In genomic region chr19:12943437-12944044, GRCh38 we compare ENCODE assay signal across 14 cellular contexts. TPM values are rescaled to one million over a fixed set of nuclear protein-coding genes. Genes with fewer than 3 reads are reported as not detected.
DNase-seq lines count a peak whose midpoint lies in the region; ATAC-seq, FAIRE-seq and TF ChIP-seq lines count a peak whose summit lies in the region.
"Had no signal": no experiment of that assay in that cellular context is flagged by ENCODE, and none has a peak within 500 bp of the region (broad histone marks: within the 10 kb centered on the region; RNA-seq: fewer than 3 reads in every experiment).

No MANE protein-coding gene starts in this region.

- peak overlapping the region; percentile 61 to 76 for H3K27ac Mint-ChIP-seq in T-cell

- H3K4me3 ChIP-seq in HepG2 (replicated peaks in 1 of 3; ENCODE audit: insufficient read depth in 1 of 3, low read depth in 2 of 3, low read length in 3 of 3), result no peak overlapping the region
- no peak overlapping the region for H3K4me3 ChIP-seq in right lobe of liver
- H3K4me3 ChIP-seq in gastroesophageal sphincter, result no peak overlapping the region
- H3K4me3 ChIP-seq in thyroid gland (replicated peaks in 1 of 3), result no peak overlapping the region
- no peak overlapping the region for H3K4me3 ChIP-seq in foreskin fibroblast (ENCODE audit: low read depth in 1 of 2, low read length in 2 of 2)
- H3K4me3 ChIP-seq: gastrocnemius medialis, tibial artery had no signal

- H3K27me3 ChIP-seq in HepG2 (ENCODE audit: control insufficient read depth in 1 of 2, insufficient read depth in 2 of 2, low read length in 2 of 2), result peaks cover 0 to 5% of the 10 kb centered on the region in 2 experiments; a peak in 1 of 5 replicates
- no peaks in the 10 kb centered on the region for H3K27me3 ChIP-seq in right lobe of liver
- no peaks in the 10 kb centered on the region for H3K27me3 ChIP-seq in gastroesophageal sphincter
- no peaks in the 10 kb centered on the region for H3K27me3 ChIP-seq in thyroid gland
- H3K27me3 ChIP-seq: gastrocnemius medialis, tibial artery had no signal

- no peak for TF ChIP-seq RAD21 in HepG2 (CRISPR knock-in tag; IDR thresholded peaks at IDR 0.05)

- POLR2A ChIA-PET in HepG2 (lab: Yijun Ruan, JAX) (no interaction called here), T-cell (lab: Charles Lee) (no interaction called here)

- no peak overlapping the region for H3K4me2 ChIP-seq in HepG2 (ENCODE audit: low read depth, low read length)

- no peak for ATAC-seq in HepG2
- no peak for ATAC-seq in right lobe of liver
- ATAC-seq in T-cell (replicated peaks in 1 of 4), result no peak
- no peak for ATAC-seq in gastroesophageal sphincter
- ATAC-seq in GM18498 (IDR thresholded peaks at IDR 0.05; ENCODE audit: unreplicated experiment), result no peak
- ATAC-seq: gastrocnemius medialis had no signal

- BruUV-seq in HepG2 (replicated peaks; lab: Mats Ljungman, UMichigan), result no TSS peak

- H3K27ac ChIP-seq in HepG2 (ENCODE audit: extremely low read length, insufficient read depth, low read length) (no peak overlapping the region), right lobe of liver (no peak overlapping the region), gastroesophageal sphincter (peak overlapping the region in 3 of 4 donors; percentile 42 to 97 (median 43)), thyroid gland (peak overlapping the region in 2 of 3 donors; percentile 43 to 48)

- peaks cover 13% of the 10 kb centered on the region for H4K20me1 ChIP-seq in HepG2 (ENCODE audit: insufficient read depth, low read length)

- H3K36me3 ChIP-seq in HepG2 (replicated peaks in 1 of 2; ENCODE audit: control insufficient read depth in 1 of 2, insufficient read depth in 2 of 2, low read length in 2 of 2) (peaks cover 21 to 53% of the 10 kb centered on the region in 2 experiments), right lobe of liver (peaks cover 7 to 67% (median 45%) of the 10 kb centered on the region in 4 donors), gastroesophageal sphincter (peaks cover 0 to 64% of the 10 kb centered on the region in 2 donors), thyroid gland (peaks cover 58 to 70% of the 10 kb centered on the region in 2 donors)

- peaks cover 50% of the 10 kb centered on the region for H3K79me2 ChIP-seq in HepG2 (ENCODE audit: insufficient read depth, low read length)

- in situ Hi-C loops in HepG2 (cut with HindIII; ENCODE audit: extremely low pct_ligation_motif_present, low pct_unique_long_range_greater_than_20kb), result no loop called here

- H3K9me3 ChIP-seq in HepG2 (ENCODE audit: low read length) (no peaks in the 10 kb centered on the region), right lobe of liver (no peaks in the 10 kb centered on the region), gastroesophageal sphincter (no peaks in the 10 kb centered on the region), thyroid gland (no peaks in the 10 kb centered on the region)
- H3K9me3 ChIP-seq: gastrocnemius medialis, tibial artery had no signal

- no peak overlapping the region for H3K9ac ChIP-seq in HepG2 (ENCODE audit: insufficient read depth, low read depth, low read length)

- TF ChIP-seq POLR2A in HepG2 (IDR thresholded peaks at IDR 0.05; ENCODE audit: insufficient read depth in 1 of 2, low read depth in 2 of 2, low read length in 2 of 2) (0 out of 4 replicates have a peak, but pooled peaks of 1 of the 2 experiments have one; percentile 33), right lobe of liver (IDR thresholded peaks at IDR 0.05) (no peak), gastroesophageal sphincter (IDR thresholded peaks at IDR 0.05) (no peak), thyroid gland (IDR thresholded peaks at IDR 0.05) (no peak)

- TF ChIP-seq CTCF in HepG2 (CRISPR knock-in tag; IDR thresholded peaks at IDR 0.05), result no peak
- no peak for TF ChIP-seq CTCF in right lobe of liver (IDR thresholded peaks at IDR 0.05)
- no peak for TF ChIP-seq CTCF in gastroesophageal sphincter (IDR thresholded peaks at IDR 0.05)
- TF ChIP-seq CTCF in thyroid gland (IDR thresholded peaks at IDR 0.05), result no peak
- no peak for TF ChIP-seq CTCF in foreskin fibroblast (IDR thresholded peaks at IDR 0.05; ENCODE audit: low read depth, low read length)

- H3K36me3 Mint-ChIP-seq in T-cell, result peaks cover 46% of the 10 kb centered on the region

- H3K4me1 ChIP-seq in HepG2 (ENCODE audit: insufficient read depth, low read length) (peaks cover 52% of the 10 kb centered on the region), right lobe of liver (peaks cover 0 to 45% (median 15%) of the 10 kb centered on the region in 4 donors), gastroesophageal sphincter (peaks cover 0 to 89% (median 30%) of the 10 kb centered on the region in 3 donors), thyroid gland (peaks cover 45 to 66% of the 10 kb centered on the region in 2 donors)

- no peak for DNase-seq in HepG2 (ENCODE audit: low spot score)
- DNase-seq in right lobe of liver, result no peak
- no peak for DNase-seq in T-cell
- no peak for DNase-seq in thyroid gland
- DNase-seq in foreskin fibroblast, result no peak
- DNase-seq in stimulated activated CD4-positive, alpha-beta T cell treated with anti-CD3 and anti-CD28 coated beads, Interleukin-2, amount 100 ng/mL, for 48 hours, result no peak
- DNase-seq: activated CD4-positive, alpha-beta T cell treated with anti-CD3 and anti-CD28 coated beads for 4 hours; gastrocnemius medialis; GOT3; tibial artery had no signal

- 94% methylated on average over 18 of the region's 18 CpGs for WGBS in HepG2 (ENCODE audit: low lambda C conversion rate)
- 82% methylated on average over 16 of the region's 18 CpGs for WGBS in right lobe of liver (ENCODE audit: insufficient coverage, low coverage, low lambda C conversion rate, missing lambda C conversion rate)
- 79 to 80% methylated on average over 11 to 12 of the region's 18 CpGs for WGBS in gastroesophageal sphincter (ENCODE audit: low coverage in 1 of 2), 2 donors
- 81 to 84% methylated on average over 18 of the region's 18 CpGs for WGBS in thyroid gland, 2 donors

- H3K9me3 Mint-ChIP-seq in T-cell, result no peaks in the 10 kb centered on the region

- peaks cover 62 to 70% (median 68%) of the 10 kb centered on the region in 3 donors for H3K4me1 Mint-ChIP-seq in T-cell

- intact Hi-C loops in HepG2 (cut with micrococcal nuclease; ENCODE audit: unreplicated experiment) (no loop called here), right lobe of liver (cut with DNase I) (no loop called here), thyroid gland (cut with DNase I) (no loop called here)

- TF ChIP-seq EP300 in HepG2 (IDR thresholded peaks at IDR 0.05; ENCODE audit: low read depth in 2 of 2, low read length in 2 of 2), result no peak
- TF ChIP-seq EP300 in HepG2 (CRISPR knock-in tag; IDR thresholded peaks at IDR 0.05; ENCODE audit: borderline replicate concordance), result no peak
- no peak for TF ChIP-seq EP300 in gastroesophageal sphincter (IDR thresholded peaks at IDR 0.05)

- H3K4me3 Mint-ChIP-seq in T-cell, result peak overlapping the region in 2 of 3 donors; percentile 29 to 32

- CTCF ChIA-PET in HepG2 (lab: Yijun Ruan, JAX; ENCODE audit: low intra/inter-chr PET ratio, low total read pairs), result no interaction called here
- CTCF ChIA-PET in T-cell (lab: Charles Lee), result interaction anchor here (0.6 to 0.7 kb wide), 3 partner anchors 18 to 262 kb away, joined by 4 to 9 read pairs (median 6); partner anchors contain the start of gene SYCE2 (in 1 of the 2)

- H3K27me3 Mint-ChIP-seq in T-cell, result no peaks in the 10 kb centered on the region

- FAIRE-seq in HepG2 (lab: Jason Lieb, UNC), result no peak
- FAIRE-seq: bronchial epithelial cell had no signal

- H2AFZ ChIP-seq in HepG2 (ENCODE audit: low read length), result no peak overlapping the region

RNA-seq across cellular contexts. Expression of gene RAD23A, which starts 2.1 kb away (rescaled TPM):
- total RNA-seq in HepG2 (2016; rRNA removed; fragmentation: Illumina TruSeq; extraction: Trizol) (34.6 and 42.5 TPM in 2 replicates), right lobe of liver (10 to 100 TPM; 37.8 to 69.0 (median 52.9) TPM), T-cell (100 to 1,000 TPM in 3 of 5 donors, 10 to 100 TPM in 2; 82.0 to 116 (median 104) TPM), gastroesophageal sphincter (100 to 1,000 TPM; 133 to 219 (median 158) TPM), thyroid gland (100 to 1,000 TPM in 2 of 4 donors, 10 to 100 TPM in 2; 72.0 to 128 (median 101) TPM)
- total RNA-seq in HepG2 (2016; cell fraction: cytosol; rRNA removed; fragmentation: Illumina TruSeq; extraction: Trizol; ENCODE audit: low read depth), result 64.7 and 77.4 TPM in 2 replicates
- 29.6 and 43.3 TPM in 2 replicates for total RNA-seq in HepG2 (2016; cell fraction: insoluble cytoplasmic fraction; rRNA removed; fragmentation: Illumina TruSeq; extraction: Trizol)
- 95.2 and 117 TPM in 2 replicates for total RNA-seq in HepG2 (2016; cell fraction: membrane; rRNA removed; fragmentation: Illumina TruSeq; extraction: Trizol)
- 27.5 and 30.5 TPM in 2 replicates for total RNA-seq in HepG2 (2016; cell fraction: nucleus; rRNA removed; fragmentation: Illumina TruSeq; extraction: Trizol)
- polyA plus RNA-seq in HepG2 (2011; rRNA removed), result 50.3 and 54.2 TPM in 2 replicates
- 51.8 and 73.5 TPM in 2 replicates for polyA plus RNA-seq in HepG2 (2011; cell fraction: cytosol; rRNA removed)
- 80.8 and 87.8 TPM in 2 replicates for polyA plus RNA-seq in HepG2 (2011; cell fraction: nucleus; rRNA removed)
- polyA plus RNA-seq in HepG2 (2012), result 95.7 and 105 TPM in 2 replicates
- 137 and 157 TPM in 2 replicates for polyA plus RNA-seq in HepG2 (2016; cell fraction: cytosol; fragmentation: Illumina TruSeq; extraction: Trizol; ENCODE audit: low read depth)
- 55.9 and 73.5 TPM in 2 replicates for polyA plus RNA-seq in HepG2 (2016; cell fraction: insoluble cytoplasmic fraction; fragmentation: Illumina TruSeq; extraction: Trizol; ENCODE audit: low read depth)
- 175 and 195 TPM in 2 replicates for polyA plus RNA-seq in HepG2 (2016; cell fraction: membrane; fragmentation: Illumina TruSeq; extraction: Trizol; ENCODE audit: low read depth)
- polyA plus RNA-seq in HepG2 (2016; cell fraction: nucleus; fragmentation: Illumina TruSeq; extraction: Trizol; ENCODE audit: insufficient read depth, low read depth), result 90.3 and 97.5 TPM in 2 replicates
- 54.6 and 102 TPM in 2 replicates for polyA minus RNA-seq in HepG2 (2011; rRNA and poly(A)+ RNA removed; ENCODE audit: low replicate concordance)
- 52.5 and 54.0 TPM in 2 replicates for polyA minus RNA-seq in HepG2 (2011; cell fraction: cytosol; rRNA and poly(A)+ RNA removed)
- polyA minus RNA-seq in HepG2 (2011; cell fraction: nucleus; rRNA and poly(A)+ RNA removed), result 20.0 and 27.4 TPM in 2 replicates

RNA-seq across cellular contexts. Expression of gene CALR, which starts 5.1 kb away (rescaled TPM):
- total RNA-seq in HepG2 (2016; rRNA removed; fragmentation: Illumina TruSeq; extraction: Trizol), result 420 and 898 TPM in 2 replicates
- 227 and 266 TPM in 2 replicates for total RNA-seq in HepG2 (2016; cell fraction: cytosol; rRNA removed; fragmentation: Illumina TruSeq; extraction: Trizol; ENCODE audit: low read depth)
- total RNA-seq in HepG2 (2016; cell fraction: insoluble cytoplasmic fraction; rRNA removed; fragmentation: Illumina TruSeq; extraction: Trizol), result 389 and 943 TPM in 2 replicates
- 340 and 383 TPM in 2 replicates for total RNA-seq in HepG2 (2016; cell fraction: membrane; rRNA removed; fragmentation: Illumina TruSeq; extraction: Trizol)
- 693 and 829 TPM in 2 replicates for total RNA-seq in HepG2 (2016; cell fraction: nucleus; rRNA removed; fragmentation: Illumina TruSeq; extraction: Trizol)
- 842 and 934 TPM in 2 replicates for polyA plus RNA-seq in HepG2 (2011; rRNA removed)
- 752 and 842 TPM in 2 replicates for polyA plus RNA-seq in HepG2 (2011; cell fraction: cytosol; rRNA removed)
- polyA plus RNA-seq in HepG2 (2011; cell fraction: nucleus; rRNA removed), result 381 and 448 TPM in 2 replicates
- 606 and 725 TPM in 2 replicates for polyA plus RNA-seq in HepG2 (2012)
- 313 and 359 TPM in 2 replicates for polyA plus RNA-seq in HepG2 (2016; cell fraction: cytosol; fragmentation: Illumina TruSeq; extraction: Trizol; ENCODE audit: low read depth)
- polyA plus RNA-seq in HepG2 (2016; cell fraction: insoluble cytoplasmic fraction; fragmentation: Illumina TruSeq; extraction: Trizol; ENCODE audit: low read depth), result 478 and 547 TPM in 2 replicates
- polyA plus RNA-seq in HepG2 (2016; cell fraction: membrane; fragmentation: Illumina TruSeq; extraction: Trizol; ENCODE audit: low read depth), result 345 and 409 TPM in 2 replicates
- polyA plus RNA-seq in HepG2 (2016; cell fraction: nucleus; fragmentation: Illumina TruSeq; extraction: Trizol; ENCODE audit: insufficient read depth, low read depth), result 1,564 and 1,658 TPM in 2 replicates
- 932 and 1,241 TPM in 2 replicates for polyA minus RNA-seq in HepG2 (2011; rRNA and poly(A)+ RNA removed; ENCODE audit: low replicate concordance)
- 408 and 482 TPM in 2 replicates for polyA minus RNA-seq in HepG2 (2011; cell fraction: cytosol; rRNA and poly(A)+ RNA removed)
- 228 and 256 TPM in 2 replicates for polyA minus RNA-seq in HepG2 (2011; cell fraction: nucleus; rRNA and poly(A)+ RNA removed)
- total RNA-seq in right lobe of liver, result 1,000 to 10,000 TPM in 3 of 6 experiments, 100 to 1,000 TPM in 3; 771 to 1,471 (median 1,008) TPM
- 100 to 1,000 TPM; 429 to 530 (median 501) TPM for total RNA-seq in T-cell
- 100 to 1,000 TPM; 218 to 410 (median 280) TPM for total RNA-seq in gastroesophageal sphincter
- 1,000 to 10,000 TPM; 1,892 to 4,270 (median 2,942) TPM for total RNA-seq in thyroid gland

RNA-seq across cellular contexts. Expression of gene FARSA, which starts 10.0 kb away (rescaled TPM):
- total RNA-seq in HepG2 (2016; rRNA removed; fragmentation: Illumina TruSeq; extraction: Trizol) (68.0 and 72.0 TPM in 2 replicates), right lobe of liver (10 to 100 TPM; 22.9 to 46.2 (median 29.0) TPM), T-cell (10 to 100 TPM; 28.3 to 86.2 (median 73.4) TPM), gastroesophageal sphincter (10 to 100 TPM; 32.2 to 36.1 (median 33.2) TPM), thyroid gland (10 to 100 TPM; 43.5 to 61.5 (median 53.4) TPM)
- 30.6 and 33.8 TPM in 2 replicates for total RNA-seq in HepG2 (2016; cell fraction: cytosol; rRNA removed; fragmentation: Illumina TruSeq; extraction: Trizol; ENCODE audit: low read depth)
- 61.4 and 77.8 TPM in 2 replicates for total RNA-seq in HepG2 (2016; cell fraction: insoluble cytoplasmic fraction; rRNA removed; fragmentation: Illumina TruSeq; extraction: Trizol)
- total RNA-seq in HepG2 (2016; cell fraction: membrane; rRNA removed; fragmentation: Illumina TruSeq; extraction: Trizol), result 31.3 and 31.6 TPM in 2 replicates
- total RNA-seq in HepG2 (2016; cell fraction: nucleus; rRNA removed; fragmentation: Illumina TruSeq; extraction: Trizol), result 38.1 and 43.4 TPM in 2 replicates
- 25.9 and 37.0 TPM in 2 replicates for polyA plus RNA-seq in HepG2 (2011; rRNA removed)
- polyA plus RNA-seq in HepG2 (2011; cell fraction: cytosol; rRNA removed), result 20.2 and 25.7 TPM in 2 replicates
- 86.4 and 92.2 TPM in 2 replicates for polyA plus RNA-seq in HepG2 (2011; cell fraction: nucleus; rRNA removed)
- polyA plus RNA-seq in HepG2 (2012), result 47.9 and 53.4 TPM in 2 replicates
- 20.5 and 21.3 TPM in 2 replicates for polyA plus RNA-seq in HepG2 (2016; cell fraction: cytosol; fragmentation: Illumina TruSeq; extraction: Trizol; ENCODE audit: low read depth)
- 76.2 and 85.7 TPM in 2 replicates for polyA plus RNA-seq in HepG2 (2016; cell fraction: insoluble cytoplasmic fraction; fragmentation: Illumina TruSeq; extraction: Trizol; ENCODE audit: low read depth)
- 21.2 and 25.0 TPM in 2 replicates for polyA plus RNA-seq in HepG2 (2016; cell fraction: membrane; fragmentation: Illumina TruSeq; extraction: Trizol; ENCODE audit: low read depth)
- 71.9 and 80.2 TPM in 2 replicates for polyA plus RNA-seq in HepG2 (2016; cell fraction: nucleus; fragmentation: Illumina TruSeq; extraction: Trizol; ENCODE audit: insufficient read depth, low read depth)
- 36.3 and 65.5 TPM in 2 replicates for polyA minus RNA-seq in HepG2 (2011; rRNA and poly(A)+ RNA removed; ENCODE audit: low replicate concordance)
- polyA minus RNA-seq in HepG2 (2011; cell fraction: cytosol; rRNA and poly(A)+ RNA removed), result 17.6 and 18.3 TPM in 2 replicates
- 14.5 and 16.0 TPM in 2 replicates for polyA minus RNA-seq in HepG2 (2011; cell fraction: nucleus; rRNA and poly(A)+ RNA removed)

RNA-seq across cellular contexts. Expression of gene GADD45GIP1, which starts 13.5 kb away (rescaled TPM):
- total RNA-seq in HepG2 (2016; rRNA removed; fragmentation: Illumina TruSeq; extraction: Trizol) (24.6 and 37.4 TPM in 2 replicates), right lobe of liver (10 to 100 TPM in 3 of 6 experiments, 1 to 10 TPM in 3; 7.7 to 29.3 (median 10.0) TPM), T-cell (10 to 100 TPM in 3 of 5 donors, 1 to 10 TPM in 2; 6.2 to 22.6 (median 20.1) TPM), gastroesophageal sphincter (10 to 100 TPM; 32.2 to 43.6 (median 36.9) TPM), thyroid gland (10 to 100 TPM; 31.8 to 68.3 (median 55.2) TPM)
- 14.3 and 14.8 TPM in 2 replicates for total RNA-seq in HepG2 (2016; cell fraction: cytosol; rRNA removed; fragmentation: Illumina TruSeq; extraction: Trizol; ENCODE audit: low read depth)
- 25.1 and 41.7 TPM in 2 replicates for total RNA-seq in HepG2 (2016; cell fraction: insoluble cytoplasmic fraction; rRNA removed; fragmentation: Illumina TruSeq; extraction: Trizol)
- 14.2 and 15.7 TPM in 2 replicates for total RNA-seq in HepG2 (2016; cell fraction: membrane; rRNA removed; fragmentation: Illumina TruSeq; extraction: Trizol)
- total RNA-seq in HepG2 (2016; cell fraction: nucleus; rRNA removed; fragmentation: Illumina TruSeq; extraction: Trizol), result 8.8 and 9.5 TPM in 2 replicates
- 30.7 and 31.9 TPM in 2 replicates for polyA plus RNA-seq in HepG2 (2011; rRNA removed)
- 33.0 and 52.1 TPM in 2 replicates for polyA plus RNA-seq in HepG2 (2011; cell fraction: cytosol; rRNA removed)
- polyA plus RNA-seq in HepG2 (2011; cell fraction: nucleus; rRNA removed), result 13.9 and 14.0 TPM in 2 replicates
- polyA plus RNA-seq in HepG2 (2012), result 19.0 and 20.6 TPM in 2 replicates
- 24.7 and 26.7 TPM in 2 replicates for polyA plus RNA-seq in HepG2 (2016; cell fraction: cytosol; fragmentation: Illumina TruSeq; extraction: Trizol; ENCODE audit: low read depth)
- polyA plus RNA-seq in HepG2 (2016; cell fraction: insoluble cytoplasmic fraction; fragmentation: Illumina TruSeq; extraction: Trizol; ENCODE audit: low read depth), result 71.6 and 84.3 TPM in 2 replicates
- 20.1 and 21.0 TPM in 2 replicates for polyA plus RNA-seq in HepG2 (2016; cell fraction: membrane; fragmentation: Illumina TruSeq; extraction: Trizol; ENCODE audit: low read depth)
- polyA plus RNA-seq in HepG2 (2016; cell fraction: nucleus; fragmentation: Illumina TruSeq; extraction: Trizol; ENCODE audit: insufficient read depth, low read depth), result 27.9 and 29.2 TPM in 2 replicates
- 6.2 and 12.6 TPM in 2 replicates for polyA minus RNA-seq in HepG2 (2011; rRNA and poly(A)+ RNA removed; ENCODE audit: low replicate concordance)
- 9.9 and 11.7 TPM in 2 replicates for polyA minus RNA-seq in HepG2 (2011; cell fraction: cytosol; rRNA and poly(A)+ RNA removed)
- polyA minus RNA-seq in HepG2 (2011; cell fraction: nucleus; rRNA and poly(A)+ RNA removed), result 3.2 and 3.7 TPM in 2 replicates

RNA-seq across cellular contexts. Expression of gene SYCE2, which starts 24.4 kb away (rescaled TPM):
- 0.09 TPM in 1 of 2 replicates, not detected in the other for total RNA-seq in HepG2 (2016; rRNA removed; fragmentation: Illumina TruSeq; extraction: Trizol)
- not detected in 2 replicates for total RNA-seq in HepG2 (2016; cell fraction: cytosol; rRNA removed; fragmentation: Illumina TruSeq; extraction: Trizol; ENCODE audit: low read depth)
- 0.19 TPM in 1 of 2 replicates, not detected in the other for total RNA-seq in HepG2 (2016; cell fraction: insoluble cytoplasmic fraction; rRNA removed; fragmentation: Illumina TruSeq; extraction: Trizol)
- not detected in 2 replicates for total RNA-seq in HepG2 (2016; cell fraction: membrane; rRNA removed; fragmentation: Illumina TruSeq; extraction: Trizol)
- total RNA-seq in HepG2 (2016; cell fraction: nucleus; rRNA removed; fragmentation: Illumina TruSeq; extraction: Trizol), result not detected in 2 replicates
- 0.25 and 0.40 TPM in 2 replicates for polyA plus RNA-seq in HepG2 (2011; rRNA removed)
- polyA plus RNA-seq in HepG2 (2011; cell fraction: cytosol; rRNA removed), result 0.08 TPM in 1 of 2 replicates, not detected in the other
- polyA plus RNA-seq in HepG2 (2011; cell fraction: nucleus; rRNA removed), result 0.68 and 0.84 TPM in 2 replicates
- 1.2 and 1.7 TPM in 2 replicates for polyA plus RNA-seq in HepG2 (2012)
- 0.23 TPM in 1 of 2 replicates, not detected in the other for polyA plus RNA-seq in HepG2 (2016; cell fraction: cytosol; fragmentation: Illumina TruSeq; extraction: Trizol; ENCODE audit: low read depth)
- polyA plus RNA-seq in HepG2 (2016; cell fraction: insoluble cytoplasmic fraction; fragmentation: Illumina TruSeq; extraction: Trizol; ENCODE audit: low read depth), result 0.32 TPM in 1 of 2 replicates, not detected in the other
- 0.13 and 0.21 TPM in 2 replicates for polyA plus RNA-seq in HepG2 (2016; cell fraction: membrane; fragmentation: Illumina TruSeq; extraction: Trizol; ENCODE audit: low read depth)
- polyA plus RNA-seq in HepG2 (2016; cell fraction: nucleus; fragmentation: Illumina TruSeq; extraction: Trizol; ENCODE audit: insufficient read depth, low read depth), result 1.0 and 3.2 TPM in 2 replicates
- 0.47 TPM in 1 of 2 replicates, not detected in the other for polyA minus RNA-seq in HepG2 (2011; rRNA and poly(A)+ RNA removed; ENCODE audit: low replicate concordance)
- not detected in 2 replicates for polyA minus RNA-seq in HepG2 (2011; cell fraction: cytosol; rRNA and poly(A)+ RNA removed)
- polyA minus RNA-seq in HepG2 (2011; cell fraction: nucleus; rRNA and poly(A)+ RNA removed), result not detected in 2 replicates
- total RNA-seq in right lobe of liver, result under 1 TPM in 1 of 6 experiments, not detected in 5; 0.18 TPM
- total RNA-seq in T-cell, result 1 to 10 TPM in 2 of 5 donors, not detected in 3; 2.5 to 2.8 TPM
- under 1 TPM in 1 of 4 donors, not detected in 3; 0.62 TPM for total RNA-seq in gastroesophageal sphincter
- not detected for total RNA-seq in thyroid gland
- total RNA-seq: bronchial epithelial cell, gastrocnemius medialis, mesenteric fat pad had no signal

Comparison
In these comparisons a context has a peak if more than half of its experiments do, and no peak if none do; other contexts are left out.
1. H3K27ac ChIP-seq: peak in gastroesophageal sphincter (3 of 4) and thyroid gland (2 of 3); none in HepG2 (single experiment) and right lobe of liver (0 of 3).